Comparison of ENCODE assay signal across 8 cellular contexts in genomic region chr6:157379656-157380457, GRCh38. TPM values are rescaled to one million over a fixed set of nuclear protein-coding genes. Genes with fewer than 3 reads are reported as not detected.
DNase-seq lines count a peak whose midpoint lies in the region; ATAC-seq and TF ChIP-seq lines count a peak whose summit lies in the region.

No MANE protein-coding gene starts in this region.

- intact Hi-C loops in activated naive CD4-positive, alpha-beta T cell treated with anti-CD3 and anti-CD28 coated beads for 36 hours (cut with micrococcal nuclease), result loop anchor here (1.0 to 10.0 kb wide), 8 partner anchors 11 to 1485 kb away; partner anchors contain the start of gene TMEM242

- H3K9me3 Mint-ChIP-seq in activated naive CD4-positive, alpha-beta T cell treated with anti-CD3 and anti-CD28 coated beads for 36 hours, result no peaks in the 10 kb centered on the region

- H3K27me3 ChIP-seq in GM06990 (replicated peaks; ENCODE audit: control insufficient read depth, insufficient read depth, low read length), result no peaks in the 10 kb centered on the region

- TF ChIP-seq CTCF in GM06990 (IDR thresholded peaks at IDR 0.05; ENCODE audit: insufficient read depth, low read length, poor library complexity, severe bottlenecking), result no peak
- no peak for TF ChIP-seq CTCF in NB4 (IDR thresholded peaks at IDR 0.05; ENCODE audit: low read depth, low read length)

- peak; percentile 83 for DNase-seq in GM06990 (ENCODE audit: extremely low read depth, insufficient read length)
- DNase-seq in NB4 (ENCODE audit: low read depth), result peak; percentile 96
- DNase-seq in SK-MEL-5 (ENCODE audit: low read depth, low spot score), result peak; percentile 93
- DNase-seq in activated naive CD4-positive, alpha-beta T cell treated with anti-CD3 and anti-CD28 coated beads for 36 hours, result peak; percentile 92
- peak; percentile 83 for DNase-seq in germinal center (ENCODE audit: low spot score)
- DNase-seq in non-pigmented ciliary epithelial cell (ENCODE audit: low read depth), result peak; percentile 68
- peak; percentile 57 to 97 (median 88) for DNase-seq in substantia nigra (lab: John Stamatoyannopoulos, UW)

- CTCF ChIA-PET in activated naive CD4-positive, alpha-beta T cell treated with anti-CD3 and anti-CD28 coated beads for 36 hours (lab: Charles Lee), result interaction anchor here (1.0 to 1.5 kb wide), 3 partner anchors 9 to 65 kb away, joined by 3 to 5 read pairs (median 4); partner anchors contain the start of gene TMEM242

- peaks cover 4% of the 10 kb centered on the region for H3K36me3 Mint-ChIP-seq in activated naive CD4-positive, alpha-beta T cell treated with anti-CD3 and anti-CD28 coated beads for 36 hours (ENCODE audit: low read depth)

- ATAC-seq in HG02588 (IDR thresholded peaks at IDR 0.05; ENCODE audit: unreplicated experiment), result peak; percentile 63

- TF ChIP-seq POLR2A in NB4 (IDR thresholded peaks at IDR 0.05; ENCODE audit: extremely low read depth, insufficient read length), result no peak

- peak overlapping the region; percentile 96 for H3K27ac ChIP-seq in substantia nigra (ENCODE audit: low read depth, low read length, poor library complexity, severe bottlenecking)

- H3K36me3 ChIP-seq in GM06990 (ENCODE audit: control insufficient read depth, insufficient read depth, low read length), result no peaks in the 10 kb centered on the region

- in situ Hi-C loops in SK-MEL-5 (cut with HindIII; ENCODE audit: low pct_unique_long_range_greater_than_20kb, low sequenced_read_pairs), result no loop called here

- H3K27ac Mint-ChIP-seq in activated naive CD4-positive, alpha-beta T cell treated with anti-CD3 and anti-CD28 coated beads for 36 hours, result peak overlapping the region; percentile 59

- peaks cover 36% of the 10 kb centered on the region for H3K4me1 Mint-ChIP-seq in activated naive CD4-positive, alpha-beta T cell treated with anti-CD3 and anti-CD28 coated beads for 36 hours (ENCODE audit: low read depth)

- peaks cover 12% of the 10 kb centered on the region for H3K27me3 Mint-ChIP-seq in activated naive CD4-positive, alpha-beta T cell treated with anti-CD3 and anti-CD28 coated beads for 36 hours (ENCODE audit: low read depth)

- H3K4me3 ChIP-seq in GM06990 (replicated peaks; ENCODE audit: low read depth, low read length) (peak overlapping the region; percentile 90), NB4 (ENCODE audit: low read depth, low read length) (peak overlapping the region; percentile 77)

- peak overlapping the region; percentile 81 for H3K4me3 Mint-ChIP-seq in activated naive CD4-positive, alpha-beta T cell treated with anti-CD3 and anti-CD28 coated beads for 36 hours

RNA-seq across cellular contexts. Expression of gene ZDHHC14, which starts 1.1 kb away (rescaled TPM):
- 2.9 and 4.7 TPM in 2 replicates for total RNA-seq in SK-MEL-5 (2014; rRNA removed; shearing (Covaris generic))
- polyA plus RNA-seq in SK-MEL-5 (2015; cell fraction: cytosol; rRNA removed), result 5.5 and 7.1 TPM in 2 replicates
- 6.6 and 10.7 TPM in 2 replicates for polyA plus RNA-seq in SK-MEL-5 (2015; cell fraction: nucleus; rRNA removed)
- total RNA-seq in activated naive CD4-positive, alpha-beta T cell treated with anti-CD3 and anti-CD28 coated beads for 36 hours, result 1 to 10 TPM; 1.1 to 1.2 TPM

RNA-seq across cellular contexts. Expression of gene TMEM242, which starts 56.5 kb away (rescaled TPM):
- 6.6 and 10.9 TPM in 2 replicates for total RNA-seq in SK-MEL-5 (2014; rRNA removed; shearing (Covaris generic))
- 5.1 and 6.0 TPM in 2 replicates for polyA plus RNA-seq in SK-MEL-5 (2015; cell fraction: cytosol; rRNA removed)
- 3.6 and 8.7 TPM in 2 replicates for polyA plus RNA-seq in SK-MEL-5 (2015; cell fraction: nucleus; rRNA removed)
- 10 to 100 TPM in 1 of 2 experiments, 1 to 10 TPM in 1; 9.3 to 10.3 TPM for total RNA-seq in activated naive CD4-positive, alpha-beta T cell treated with anti-CD3 and anti-CD28 coated beads for 36 hours

Comparison
In these comparisons a context has a peak if more than half of its experiments do, and no peak if none do; other contexts are left out.
1. Peak in every context shown above with its lines: DNase-seq, ATAC-seq, H3K4me3 ChIP-seq and H3K27ac ChIP-seq.